Comparison of ENCODE assay signal across 1 cellular context in the genomic region with DNA sequence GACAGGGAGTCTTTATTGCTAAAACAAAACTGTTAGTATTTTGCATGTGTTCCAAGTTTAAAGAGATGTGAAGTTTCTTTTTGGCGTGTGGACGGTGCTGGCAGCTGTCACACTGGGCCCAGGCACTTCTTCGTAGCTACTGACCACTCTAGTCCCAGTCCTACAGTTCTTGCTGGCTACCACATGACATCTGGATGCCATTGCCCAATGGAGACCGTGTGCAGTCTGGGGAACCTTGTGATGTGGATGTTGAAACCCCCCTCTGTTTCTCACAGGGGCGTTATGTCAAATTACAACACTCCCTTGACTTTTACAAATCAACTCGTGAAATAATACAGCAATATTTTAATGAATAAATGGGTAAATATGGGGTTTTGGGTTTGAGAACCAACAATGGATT.
TF ChIP-seq lines count a peak whose summit lies in the region.

No MANE protein-coding gene starts in this region.

TF ChIP-seq in GM23338, 12 proteins besides CTCF, POLR2A, EP300 and RAD21 (continued from another document):
- TF ChIP-seq ETS1 (IDR thresholded peaks at IDR 0.05), result no peak
- no peak for TF ChIP-seq NANOG (IDR thresholded peaks at IDR 0.05; ENCODE audit: borderline replicate concordance)
- TF ChIP-seq ZNF114 (CRISPR knock-in tag; IDR thresholded peaks at IDR 0.05), result no peak
- no peak for TF ChIP-seq ZNF331 (CRISPR knock-in tag; IDR thresholded peaks at IDR 0.05; ENCODE audit: low read depth)
- no peak for TF ChIP-seq REST (IDR thresholded peaks at IDR 0.05; ENCODE audit: unreplicated experiment)
- TF ChIP-seq POLR2AphosphoS5 (IDR thresholded peaks at IDR 0.05; ENCODE audit: low read depth), result no peak
